ENCODE assay signal across 9 cellular contexts in the genomic region with DNA sequence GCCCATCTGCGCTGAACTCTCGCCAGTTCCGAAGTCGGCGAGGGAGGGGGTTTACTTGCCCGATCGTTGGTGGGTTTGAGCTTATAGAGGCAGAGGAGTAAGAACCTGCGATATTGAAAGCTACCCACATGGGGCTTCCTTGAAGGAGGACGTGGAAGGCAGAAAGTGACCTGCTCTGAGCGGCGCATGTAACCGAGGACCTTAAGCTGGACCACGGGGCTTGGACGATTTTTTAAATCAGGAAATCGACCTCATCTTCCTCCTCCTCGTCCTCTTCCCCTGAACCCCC. TPM values are rescaled to one million over a fixed set of nuclear protein-coding genes. Genes with fewer than 3 reads are reported as not detected.
A peak's percentile ranks its signal among the peaks of the same experiment; 100 is the strongest.
DNase-seq lines count a peak whose midpoint lies in the region; ATAC-seq and TF ChIP-seq lines count a peak whose summit lies in the region.
"Had no signal": no experiment of that assay in that cellular context is flagged by ENCODE, and none has a peak within 500 bp of the region (broad histone marks: within the 10 kb centered on the region; RNA-seq: fewer than 3 reads in every experiment).

No MANE protein-coding gene starts in this region.

- peaks cover 42% of the 10 kb centered on the region for H3K4me1 Mint-ChIP-seq in activated T-cell treated with anti-CD3 and anti-CD28 coated beads, Interleukin-2, amount 50 U/mL, for 24 hours (ENCODE audit: low read depth)
- peaks cover 31 to 38% of the 10 kb centered on the region in 2 donors for H3K4me1 Mint-ChIP-seq in effector memory CD8-positive, alpha-beta T cell (ENCODE audit: low read depth in 2 of 2)

- H3K36me3 Mint-ChIP-seq in activated T-cell treated with anti-CD3 and anti-CD28 coated beads, Interleukin-2, amount 50 U/mL, for 24 hours (ENCODE audit: low read depth) = no peaks in the 10 kb centered on the region
- peaks cover 41% of the 10 kb centered on the region for H3K36me3 Mint-ChIP-seq in effector memory CD8-positive, alpha-beta T cell (ENCODE audit: insufficient read depth)

- no peaks in the 10 kb centered on the region for H3K9me3 ChIP-seq in prostate gland

- no peaks in the 10 kb centered on the region for H3K36me3 ChIP-seq in prostate gland

- H3K9me3 Mint-ChIP-seq in activated T-cell treated with anti-CD3 and anti-CD28 coated beads, Interleukin-2, amount 50 U/mL, for 24 hours = no peaks in the 10 kb centered on the region
- H3K9me3 Mint-ChIP-seq in effector memory CD8-positive, alpha-beta T cell = no peaks in the 10 kb centered on the region

- peaks cover 11% of the 10 kb centered on the region for H3K4me1 ChIP-seq in prostate gland (replicated peaks)

- 2% methylated on average over 16 of the region's 16 CpGs for WGBS in prostate gland

- intact Hi-C loops in prostate gland (cut with DNase I) (loop anchor here (5.0 to 10.0 kb wide), 2 partner anchors 67 to 160 kb away; no protein-coding TSS in a partner anchor), head of caudate nucleus (cut with DNase I) (no loop called here)

- peak overlapping the region; percentile 20 for H3K4me3 Mint-ChIP-seq in activated T-cell treated with anti-CD3 and anti-CD28 coated beads, Interleukin-2, amount 50 U/mL, for 24 hours
- H3K4me3 Mint-ChIP-seq in effector memory CD8-positive, alpha-beta T cell = peak overlapping the region; percentile 65 to 76

- TF ChIP-seq POLR2A in NB4 (IDR thresholded peaks at IDR 0.05; ENCODE audit: extremely low read depth, insufficient read length) (no peak), prostate gland (IDR thresholded peaks at IDR 0.05) (no peak)

- no peak for ATAC-seq in effector memory CD8-positive, alpha-beta T cell (replicated peaks)

- DNase-seq in activated T-cell treated with anti-CD3 and anti-CD28 coated beads, Interleukin-2, amount 50 U/mL, for 24 hours = peak; percentile 40
- no peak for DNase-seq in activated T-cell treated with anti-CD3 and anti-CD28 coated beads, Interleukin-2, amount 50 U/mL, for 1 hour
- DNase-seq in NB4 (ENCODE audit: low read depth) = peak; percentile 20
- DNase-seq in effector memory CD8-positive, alpha-beta T cell = no peak
- no peak for DNase-seq in prostate gland (ENCODE audit: low spot score)
- no peak for DNase-seq in stimulated activated naive CD4-positive, alpha-beta T cell (lab: John Stamatoyannopoulos, UW)
- DNase-seq in T1000 (lab: John Stamatoyannopoulos, UW) = no peak
- DNase-seq in head of caudate nucleus = no peak

- peaks cover 100% of the 10 kb centered on the region for H3K27me3 Mint-ChIP-seq in activated T-cell treated with anti-CD3 and anti-CD28 coated beads, Interleukin-2, amount 50 U/mL, for 24 hours
- H3K27me3 Mint-ChIP-seq in effector memory CD8-positive, alpha-beta T cell = peaks cover 96 to 100% of the 10 kb centered on the region in 2 donors

- peak overlapping the region; percentile 97 to 98 for H3K27ac ChIP-seq in prostate gland

- H3K27ac Mint-ChIP-seq in activated T-cell treated with anti-CD3 and anti-CD28 coated beads, Interleukin-2, amount 50 U/mL, for 24 hours = no peak overlapping the region
- H3K27ac Mint-ChIP-seq in effector memory CD8-positive, alpha-beta T cell = peak overlapping the region in 1 of 2 donors; percentile 49

- TF ChIP-seq CTCF in NB4 (IDR thresholded peaks at IDR 0.05; ENCODE audit: low read depth, low read length) (no peak), prostate gland (IDR thresholded peaks at IDR 0.05) (no peak)

- H3K4me3 ChIP-seq in NB4 (ENCODE audit: low read depth, low read length) (no peak overlapping the region), prostate gland (peak overlapping the region; percentile 55 to 63)

- H3K27me3 ChIP-seq in prostate gland (replicated peaks; ENCODE audit: insufficient read depth) = no peaks in the 10 kb centered on the region

RNA-seq across cellular contexts. Expression of a gene that starts 2.0 kb away (rescaled TPM):
- 100 to 1,000 TPM in 1 of 2 donors, 1 to 10 TPM in 1; 9.6 to 135 TPM for total RNA-seq in prostate gland
- total RNA-seq: omental fat pad had no signal

RNA-seq across cellular contexts. Expression of a gene that starts 2.6 kb away (rescaled TPM):
- total RNA-seq in prostate gland = 100 to 1,000 TPM in 1 of 2 donors, 10 to 100 TPM in 1; 56.7 to 243 TPM
- total RNA-seq: omental fat pad had no signal

RNA-seq across cellular contexts. Expression of a gene that starts 3.6 kb away (rescaled TPM):
- 100 to 1,000 TPM in 1 of 2 donors, 10 to 100 TPM in 1; 78.7 to 249 TPM for total RNA-seq in prostate gland
- total RNA-seq: omental fat pad had no signal

Comparison
In these comparisons a context has a peak if more than half of its experiments do, and no peak if none do; other contexts are left out.
1. DNase-seq: peak in activated T-cell treated with anti-CD3 and anti-CD28 coated beads, Interleukin-2, amount 50 U/mL, for 24 hours (single experiment) and NB4 (single experiment); none in activated T-cell treated with anti-CD3 and anti-CD28 coated beads, Interleukin-2, amount 50 U/mL, for 1 hour (single experiment), effector memory CD8-positive, alpha-beta T cell (0 of 3), prostate gland (single experiment), stimulated activated naive CD4-positive, alpha-beta T cell (0 of 6), T1000 (single experiment) and head of caudate nucleus (0 of 42).